ENCODE assay signal across 10 cellular contexts in the genomic region with DNA sequence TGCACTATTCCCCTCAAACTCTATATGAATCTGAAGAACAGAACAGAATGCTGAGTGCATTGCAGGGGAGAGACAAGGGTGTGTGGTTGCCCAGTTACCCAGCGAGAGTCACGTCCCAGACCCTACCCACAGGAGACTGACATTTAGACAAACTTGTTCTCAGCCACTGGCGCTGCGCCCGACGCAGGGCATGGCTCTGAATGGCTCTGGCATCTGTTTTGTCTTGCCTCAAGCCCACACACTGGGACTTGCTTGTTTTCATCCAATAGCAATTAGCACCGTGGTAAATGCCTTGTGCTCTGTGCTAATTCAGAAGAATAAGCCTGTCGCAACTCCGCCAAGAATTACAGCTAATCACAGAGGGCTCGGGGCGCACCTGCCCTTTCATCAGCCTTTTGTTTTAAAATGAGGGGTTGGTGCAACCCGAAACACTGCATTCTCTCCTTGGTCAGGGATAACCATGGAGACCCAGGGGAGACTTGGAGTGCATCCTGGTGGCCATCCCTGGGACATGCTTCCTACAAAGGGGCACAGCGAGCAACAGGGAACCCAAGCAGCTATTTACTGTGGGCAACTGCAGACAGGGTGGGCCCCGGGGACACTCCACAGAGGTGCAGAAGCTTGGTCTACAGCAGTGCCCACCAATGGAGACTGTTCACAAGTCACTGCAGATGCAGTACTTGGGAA.
DNase-seq lines count a peak whose midpoint lies in the region; FAIRE-seq and TF ChIP-seq lines count a peak whose summit lies in the region.
"Had no signal": no experiment of that assay in that cellular context is flagged by ENCODE, and none has a peak within 500 bp of the region (broad histone marks: within the 10 kb centered on the region; RNA-seq: fewer than 3 reads in every experiment).

No MANE protein-coding gene starts in this region.

- H3K9me3 Mint-ChIP-seq in astrocyte (ENCODE audit: unreplicated experiment), result no peaks in the 10 kb centered on the region
- H3K9me3 Mint-ChIP-seq in immature natural killer cell, result peaks cover 0 to 2% (median 0%) of the 10 kb centered on the region in 6 donors

- TF ChIP-seq POLR2A in prostate gland (IDR thresholded peaks at IDR 0.05), result no peak

- H3K4me1 Mint-ChIP-seq in astrocyte (ENCODE audit: low read depth, unreplicated experiment) (no peaks in the 10 kb centered on the region), immature natural killer cell (no peaks in the 10 kb centered on the region)

- no peak overlapping the region for H3K4me3 Mint-ChIP-seq in astrocyte (ENCODE audit: unreplicated experiment)
- H3K4me3 Mint-ChIP-seq in immature natural killer cell, result no peak overlapping the region

- H3K36me3 ChIP-seq in astrocyte (ENCODE audit: insufficient read depth, low read length) (no peaks in the 10 kb centered on the region), prostate gland (no peaks in the 10 kb centered on the region)
- H3K36me3 ChIP-seq: heart left ventricle had no signal

- 60% methylated on average over 14 of the region's 14 CpGs for WGBS in prostate gland

- H3K4me3 ChIP-seq in astrocyte (ENCODE audit: insufficient read depth, low read depth, low read length), result no peak overlapping the region
- no peak overlapping the region for H3K4me3 ChIP-seq in prostate gland
- H3K4me3 ChIP-seq: heart left ventricle had no signal

- H3K79me2 ChIP-seq in astrocyte (ENCODE audit: insufficient read depth, low read length), result no peaks in the 10 kb centered on the region

- TF ChIP-seq CTCF in astrocyte (IDR thresholded peaks at IDR 0.05; ENCODE audit: insufficient read depth, low read depth, low read length), result no peak
- TF ChIP-seq CTCF in prostate gland (IDR thresholded peaks at IDR 0.05), result no peak

- intact Hi-C loops in prostate gland (cut with DNase I), result no loop called here

- no peak overlapping the region for H3K27ac ChIP-seq in astrocyte (ENCODE audit: low read depth, low read length)
- H3K27ac ChIP-seq in prostate gland, result no peak overlapping the region
- H3K27ac ChIP-seq: heart left ventricle had no signal

- peaks cover 6% of the 10 kb centered on the region for H3K27me3 Mint-ChIP-seq in astrocyte (ENCODE audit: low read depth, unreplicated experiment)
- peaks cover 0 to 2% (median 0%) of the 10 kb centered on the region in 3 donors for H3K27me3 Mint-ChIP-seq in immature natural killer cell (ENCODE audit: low read depth in 3 of 3)

- no peaks in the 10 kb centered on the region for H3K9me3 ChIP-seq in astrocyte (ENCODE audit: insufficient read depth, low read depth, low read length)
- H3K9me3 ChIP-seq in prostate gland, result no peaks in the 10 kb centered on the region
- H3K9me3 ChIP-seq: heart left ventricle had no signal

- H3K36me3 Mint-ChIP-seq in astrocyte (ENCODE audit: low read depth, unreplicated experiment) (no peaks in the 10 kb centered on the region), immature natural killer cell (no peaks in the 10 kb centered on the region)

- no peaks in the 10 kb centered on the region for H4K20me1 ChIP-seq in astrocyte (ENCODE audit: insufficient read depth, low read length)

- DNase-seq in COLO668 (lab: John Stamatoyannopoulos, UW; ENCODE audit: unreplicated experiment) (peak; percentile 7), NCI-H1694 (lab: John Stamatoyannopoulos, UW) (peak; percentile 28), astrocyte (ENCODE audit: low read depth) (peak; percentile 7), medulla oblongata (ENCODE audit: extremely low spot score) (peak; percentile 32), immature natural killer cell (no peak), prostate gland (ENCODE audit: low spot score) (no peak), DMS153 treated with DMSO at 0.1 percent for 48 hours (lab: John Stamatoyannopoulos, UW; ENCODE audit: unreplicated experiment) (no peak)
- no peak for DNase-seq in stimulated activated CD4-positive, alpha-beta T cell treated with anti-CD3 and anti-CD28 coated beads, Interleukin-2, amount 100 ng/mL, for 48 hours
- DNase-seq: heart left ventricle, NCI-H187 treated with DMSO at 0.1 percent for 48 hours had no signal

- peaks cover 2% of the 10 kb centered on the region for H3K27me3 ChIP-seq in astrocyte (ENCODE audit: insufficient read depth, low read length)
- no peaks in the 10 kb centered on the region for H3K27me3 ChIP-seq in prostate gland (replicated peaks; ENCODE audit: insufficient read depth)

- FAIRE-seq in astrocyte (lab: Jason Lieb, UNC), result no peak

- H2AFZ ChIP-seq in astrocyte (ENCODE audit: low read depth, low read length), result no peak overlapping the region

- H3K9ac ChIP-seq in astrocyte (ENCODE audit: low read length), result no peak overlapping the region

- no peaks in the 10 kb centered on the region for H3K4me1 ChIP-seq in astrocyte (ENCODE audit: insufficient read depth, low read length)
- no peaks in the 10 kb centered on the region for H3K4me1 ChIP-seq in prostate gland (replicated peaks)
- H3K4me1 ChIP-seq: heart left ventricle had no signal

- H3K4me2 ChIP-seq in astrocyte (ENCODE audit: low read length), result no peak overlapping the region

- no peak overlapping the region for H3K27ac Mint-ChIP-seq in astrocyte (ENCODE audit: unreplicated experiment)
- no peak overlapping the region for H3K27ac Mint-ChIP-seq in immature natural killer cell

Comparison
In these comparisons a context has a peak if more than half of its experiments do, and no peak if none do; other contexts are left out.
1. DNase-seq: peak in COLO668 (single experiment), NCI-H1694 (single experiment), astrocyte (single experiment) and medulla oblongata (single experiment); none in stimulated activated CD4-positive, alpha-beta T cell treated with anti-CD3 and anti-CD28 coated beads, Interleukin-2, amount 100 ng/mL, for 48 hours (0 of 2), immature natural killer cell (0 of 3), prostate gland (single experiment) and DMS153 treated with DMSO at 0.1 percent for 48 hours (single experiment).